Comparison of ENCODE assay signal across 8 cellular contexts in genomic region chr18:811192-812122, GRCh38. TPM values are rescaled to one million over a fixed set of nuclear protein-coding genes. Genes with fewer than 3 reads are reported as not detected.
A peak's percentile ranks its signal among the peaks of the same experiment; 100 is the strongest.
DNase-seq lines count a peak whose midpoint lies in the region; ATAC-seq and FAIRE-seq lines count a peak whose summit lies in the region.

No MANE protein-coding gene starts in this region.

- FAIRE-seq in GM19239 (lab: Jason Lieb, UNC): no peak

- H3K4me3 ChIP-seq in rectal smooth muscle tissue (ENCODE audit: low read length): peak overlapping the region; percentile 91

- intact Hi-C loops in left ventricle myocardium superior (cut with micrococcal nuclease): no loop called here

- H3K27ac Mint-ChIP-seq in activated naive CD4-positive, alpha-beta T cell treated with anti-CD3 and anti-CD28 coated beads, Interleukin-2, amount 50 U/mL, for 72 hours: peak overlapping the region; percentile 91 to 98

- H3K27ac ChIP-seq in rectal smooth muscle tissue (ENCODE audit: low read depth, low read length): peak overlapping the region; percentile 93

- DNase-seq in ELR (ENCODE audit: low read depth) (peak; percentile 53), HS-5 (ENCODE audit: low read depth) (peak; percentile 5), left ventricle myocardium superior (no peak), GM19239 (ENCODE audit: insufficient read length, low spot score) (no peak), putamen (ENCODE audit: low spot score) (no peak)
- DNase-seq in activated naive CD4-positive, alpha-beta T cell treated with anti-CD3 and anti-CD28 coated beads, Interleukin-2, amount 50 U/mL, for 72 hours (ENCODE audit: low spot score in 2 of 2): peak in 1 of 2 donors; percentile 17

- H3K36me3 ChIP-seq in rectal smooth muscle tissue (ENCODE audit: control insufficient read depth, insufficient read depth, low read length): no peaks in the 10 kb centered on the region

- H3K27me3 ChIP-seq in rectal smooth muscle tissue (ENCODE audit: control insufficient read depth, insufficient read depth, low read length): no peaks in the 10 kb centered on the region

- ATAC-seq in GM21447 (IDR thresholded peaks at IDR 0.05; ENCODE audit: unreplicated experiment): peak; percentile 19
- peak; percentile 1 to 2 for ATAC-seq in activated naive CD4-positive, alpha-beta T cell treated with anti-CD3 and anti-CD28 coated beads, Interleukin-2, amount 50 U/mL, for 72 hours
- peak; percentile 52 for ATAC-seq in left ventricle myocardium superior

- no peaks in the 10 kb centered on the region for H3K9me3 Mint-ChIP-seq in activated naive CD4-positive, alpha-beta T cell treated with anti-CD3 and anti-CD28 coated beads, Interleukin-2, amount 50 U/mL, for 72 hours

- peaks cover 7% of the 10 kb centered on the region for H3K4me1 ChIP-seq in rectal smooth muscle tissue (ENCODE audit: control insufficient read depth, insufficient read depth, low read length)

- peak overlapping the region; percentile 92 for H3K9ac ChIP-seq in rectal smooth muscle tissue (ENCODE audit: low read length)

- peaks cover 16 to 18% of the 10 kb centered on the region in 2 donors for H3K36me3 Mint-ChIP-seq in activated naive CD4-positive, alpha-beta T cell treated with anti-CD3 and anti-CD28 coated beads, Interleukin-2, amount 50 U/mL, for 72 hours

RNA-seq across cellular contexts. Expression of gene YES1, which starts 0.6 kb away (rescaled TPM):
- total RNA-seq in activated naive CD4-positive, alpha-beta T cell treated with anti-CD3 and anti-CD28 coated beads, Interleukin-2, amount 50 U/mL, for 72 hours: 10 to 100 TPM in 1 of 2 donors, 1 to 10 TPM in 1; 8.8 to 13.9 TPM
- 23.4 TPM for total RNA-seq in left ventricle myocardium superior

Comparison
In these comparisons a context has a peak if more than half of its experiments do, and no peak if none do; other contexts are left out.
1. DNase-seq: peak in ELR (single experiment) and HS-5 (single experiment); none in left ventricle myocardium superior (single experiment), GM19239 (single experiment) and putamen (single experiment).
2. ATAC-seq: peak in every context shown above with its lines; median percentile 52 in left ventricle myocardium superior; 19 in GM21447; 2 in activated naive CD4-positive, alpha-beta T cell treated with anti-CD3 and anti-CD28 coated beads, Interleukin-2, amount 50 U/mL, for 72 hours.